22 cellular contexts compared by ENCODE assay signal in the genomic region with DNA sequence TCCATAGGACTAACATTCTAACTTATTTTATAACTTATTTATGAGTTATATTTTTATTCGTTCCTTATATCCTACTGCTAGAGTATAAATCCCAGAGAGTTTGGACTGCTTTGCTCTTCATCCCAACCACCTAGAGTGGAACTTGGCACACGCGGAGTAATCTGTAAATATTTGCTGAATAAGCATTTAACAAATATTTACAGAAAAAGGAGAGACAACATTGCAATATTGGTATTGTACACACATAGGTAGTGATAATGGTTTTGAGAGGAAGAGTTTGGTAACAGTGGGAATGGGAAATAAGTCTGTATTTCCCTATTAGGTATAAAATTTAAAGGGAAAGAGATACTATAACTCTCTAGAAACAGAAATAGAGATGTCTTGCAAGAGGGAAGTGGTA.
"Had no signal": no experiment of that assay in that cellular context is flagged by ENCODE, and none has a peak within 500 bp of the region (broad histone marks: within the 10 kb centered on the region; RNA-seq: fewer than 3 reads in every experiment).

No MANE protein-coding gene starts in this region.

- H3K4me1 Mint-ChIP-seq: natural killer cell had no signal

- H3K9me3 Mint-ChIP-seq: memory B cell had no signal

- H3K36me3 Mint-ChIP-seq: memory B cell; natural killer cell; stimulated activated memory B cell treated with anti-CD40 and anti-IgM and Interleukin-4, amounts not matched to agents 10 μg/mL and 1 μg/mL and 100 μg/mL, for 72 hours had no signal

- H3K36me3 ChIP-seq: esophagus squamous epithelium, gastroesophageal sphincter, left lung, lower lobe of right lung, ovary, right atrium auricular region, tibial artery, upper lobe of left lung, vagina had no signal

- H3K27ac ChIP-seq: esophagus squamous epithelium, gastroesophageal sphincter, left lung, lower lobe of right lung, ovary, right atrium auricular region, tibial artery, upper lobe of left lung, vagina had no signal

- H3K4me1 ChIP-seq: esophagus squamous epithelium, gastroesophageal sphincter, left lung, lower lobe of right lung, right atrium auricular region, tibial artery, upper lobe of left lung, vagina had no signal

- H3K27ac Mint-ChIP-seq: memory B cell; mesothelial cell of epicardium; natural killer cell; stimulated activated memory B cell treated with anti-CD40 and anti-IgM and Interleukin-4, amounts not matched to agents 10 μg/mL and 1 μg/mL and 100 μg/mL, for 72 hours; stimulated activated naive CD8-positive, alpha-beta T cell treated with anti-CD3 and anti-CD28 coated beads, Interleukin-15, Interleukin-2, amounts not matched to agents 100 ng/mL and 50 ng/mL, for 24 hours had no signal

- DNase-seq: dermis blood vessel endothelial cell; esophagus squamous epithelium; foreskin fibroblast; glutamatergic neuron; islet precursor cell; left lung; lower lobe of right lung; natural killer cell; nucleus accumbens; ovary; stimulated activated CD4-positive, alpha-beta T cell treated with anti-CD3 and anti-CD28 coated beads, Interleukin-2, amount 100 ng/mL, for 48 hours; tibial artery; upper lobe of left lung had no signal

- H3K4me3 ChIP-seq: esophagus squamous epithelium, gastroesophageal sphincter, left lung, lower lobe of right lung, ovary, right atrium auricular region, smooth muscle cell, tibial artery, upper lobe of left lung, vagina had no signal

- H3K9me3 ChIP-seq: esophagus squamous epithelium, gastroesophageal sphincter, left lung, lower lobe of right lung, ovary, right atrium auricular region, tibial artery, upper lobe of left lung, vagina had no signal

- H3K4me2 ChIP-seq: smooth muscle cell had no signal

- H3K27me3 ChIP-seq: esophagus squamous epithelium, gastroesophageal sphincter, left lung, ovary, right atrium auricular region, tibial artery, upper lobe of left lung, vagina had no signal

- H3K4me3 Mint-ChIP-seq: memory B cell; mesothelial cell of epicardium; natural killer cell; neural crest cell; stimulated activated memory B cell treated with anti-CD40 and anti-IgM and Interleukin-4, amounts not matched to agents 10 μg/mL and 1 μg/mL and 100 μg/mL, for 72 hours; stimulated activated naive CD8-positive, alpha-beta T cell treated with anti-CD3 and anti-CD28 coated beads, Interleukin-15, Interleukin-2, amounts not matched to agents 100 ng/mL and 50 ng/mL, for 24 hours had no signal

- ATAC-seq: gastroesophageal sphincter; left lung; lower lobe of right lung; natural killer cell; stimulated activated memory B cell treated with anti-CD40 and anti-IgM and Interleukin-4, amounts not matched to agents 10 μg/mL and 1 μg/mL and 100 μg/mL, for 72 hours had no signal
